In genomic region chr3:197472151-197472550, GRCh38 we compare ENCODE assay signal across 17 cellular contexts.
"Had no signal": no experiment of that assay in that cellular context is flagged by ENCODE, and none has a peak within 500 bp of the region (broad histone marks: within the 10 kb centered on the region; RNA-seq: fewer than 3 reads in every experiment).

No MANE protein-coding gene starts in this region.

- H3K27ac Mint-ChIP-seq: activated CD4-positive, alpha-beta T cell treated with anti-CD3 and anti-CD28 coated beads, Interleukin-2, amount 10 ng/mL, durations not matched to agents 7 days and 5 days; activated naive CD8-positive, alpha-beta T cell treated with anti-CD3 and anti-CD28 coated beads, Interleukin-2, amount 10 ng/mL, durations not matched to agents 7 days and 5 days; activated T-helper 1 cell treated with anti-CD3 and anti-CD28 coated beads, Interleukin-12 subunit alpha, Interleukin-12 subunit beta, Interleukin-2, Interleukin-4 antibody, amounts not matched to agents 30 ng/mL and 10 ng/mL and 1 ng/mL, durations not matched to agents 14 hours and 24 hours and 36 hours; effector memory CD8-positive, alpha-beta T cell had no signal

- DNase-seq: activated CD4-positive, alpha-beta T cell treated with anti-CD3 and anti-CD28 coated beads, Interleukin-2, amount 10 ng/mL, durations not matched to agents 7 days and 5 days; activated CD4-positive, CD25-positive, alpha-beta regulatory T cell; activated CD8-positive, alpha-beta memory T cell treated with anti-CD3 and anti-CD28 coated beads for 24 hours; activated naive CD4-positive, alpha-beta T cell; activated naive CD8-positive, alpha-beta T cell treated with anti-CD3 and anti-CD28 coated beads, Interleukin-2, amount 10 ng/mL, durations not matched to agents 7 days and 5 days; brain microvascular endothelial cell; effector memory CD8-positive, alpha-beta T cell; foreskin keratinocyte; lower lobe of right lung; naive thymus-derived CD4-positive, alpha-beta T cell; retina; stimulated activated CD4-positive, alpha-beta T cell treated with anti-CD3 and anti-CD28 coated beads, Interleukin-4, amount 100 ng/mL, for 24 hours; stimulated activated naive CD8-positive, alpha-beta T cell treated with anti-CD3 and anti-CD28 coated beads, Interleukin-15, Interleukin-2, amounts not matched to agents 100 U/mL and 50 U/mL, for 24 hours had no signal

- H3K4me1 ChIP-seq: lower lobe of right lung had no signal

- H3K4me3 ChIP-seq: lower lobe of right lung, skin epidermis, suprapubic skin had no signal

- H3K36me3 ChIP-seq: brain microvascular endothelial cell, lower lobe of right lung, neutrophil, suprapubic skin had no signal

- H3K9me3 Mint-ChIP-seq: activated CD4-positive, alpha-beta T cell treated with anti-CD3 and anti-CD28 coated beads, Interleukin-2, amount 10 ng/mL, durations not matched to agents 7 days and 5 days; activated naive CD8-positive, alpha-beta T cell treated with anti-CD3 and anti-CD28 coated beads, Interleukin-2, amount 10 ng/mL, durations not matched to agents 7 days and 5 days; activated T-helper 1 cell treated with anti-CD3 and anti-CD28 coated beads, Interleukin-12 subunit alpha, Interleukin-12 subunit beta, Interleukin-2, Interleukin-4 antibody, amounts not matched to agents 30 ng/mL and 10 ng/mL and 1 ng/mL, durations not matched to agents 14 hours and 24 hours and 36 hours; effector memory CD8-positive, alpha-beta T cell; naive thymus-derived CD4-positive, alpha-beta T cell had no signal

- H3K27me3 ChIP-seq: brain microvascular endothelial cell, foreskin keratinocyte, suprapubic skin had no signal

- H3K27ac ChIP-seq: brain microvascular endothelial cell, foreskin keratinocyte, lower lobe of right lung, neutrophil, suprapubic skin had no signal

- H3K4me3 Mint-ChIP-seq: activated CD4-positive, alpha-beta T cell treated with anti-CD3 and anti-CD28 coated beads, Interleukin-2, amount 10 ng/mL, durations not matched to agents 7 days and 5 days; activated naive CD8-positive, alpha-beta T cell treated with anti-CD3 and anti-CD28 coated beads, Interleukin-2, amount 10 ng/mL, durations not matched to agents 7 days and 5 days; activated T-helper 1 cell treated with anti-CD3 and anti-CD28 coated beads, Interleukin-12 subunit alpha, Interleukin-12 subunit beta, Interleukin-2, Interleukin-4 antibody, amounts not matched to agents 30 ng/mL and 10 ng/mL and 1 ng/mL, durations not matched to agents 14 hours and 24 hours and 36 hours; effector memory CD8-positive, alpha-beta T cell; naive thymus-derived CD4-positive, alpha-beta T cell had no signal

- H3K9me3 ChIP-seq: lower lobe of right lung, neutrophil, suprapubic skin had no signal

- H3K4me1 Mint-ChIP-seq: activated CD4-positive, alpha-beta T cell treated with anti-CD3 and anti-CD28 coated beads, Interleukin-2, amount 10 ng/mL, durations not matched to agents 7 days and 5 days; activated naive CD8-positive, alpha-beta T cell treated with anti-CD3 and anti-CD28 coated beads, Interleukin-2, amount 10 ng/mL, durations not matched to agents 7 days and 5 days had no signal

- ATAC-seq: effector memory CD8-positive, alpha-beta T cell; foreskin keratinocyte; lower lobe of right lung; naive thymus-derived CD4-positive, alpha-beta T cell; stimulated activated naive CD8-positive, alpha-beta T cell treated with anti-CD3 and anti-CD28 coated beads, Interleukin-15, Interleukin-2, amounts not matched to agents 100 U/mL and 50 U/mL, for 24 hours had no signal

- H3K36me3 Mint-ChIP-seq: activated naive CD8-positive, alpha-beta T cell treated with anti-CD3 and anti-CD28 coated beads, Interleukin-2, amount 10 ng/mL, durations not matched to agents 7 days and 5 days; naive thymus-derived CD4-positive, alpha-beta T cell had no signal
